1 cellular context compared by ENCODE assay signal in the genomic region with DNA sequence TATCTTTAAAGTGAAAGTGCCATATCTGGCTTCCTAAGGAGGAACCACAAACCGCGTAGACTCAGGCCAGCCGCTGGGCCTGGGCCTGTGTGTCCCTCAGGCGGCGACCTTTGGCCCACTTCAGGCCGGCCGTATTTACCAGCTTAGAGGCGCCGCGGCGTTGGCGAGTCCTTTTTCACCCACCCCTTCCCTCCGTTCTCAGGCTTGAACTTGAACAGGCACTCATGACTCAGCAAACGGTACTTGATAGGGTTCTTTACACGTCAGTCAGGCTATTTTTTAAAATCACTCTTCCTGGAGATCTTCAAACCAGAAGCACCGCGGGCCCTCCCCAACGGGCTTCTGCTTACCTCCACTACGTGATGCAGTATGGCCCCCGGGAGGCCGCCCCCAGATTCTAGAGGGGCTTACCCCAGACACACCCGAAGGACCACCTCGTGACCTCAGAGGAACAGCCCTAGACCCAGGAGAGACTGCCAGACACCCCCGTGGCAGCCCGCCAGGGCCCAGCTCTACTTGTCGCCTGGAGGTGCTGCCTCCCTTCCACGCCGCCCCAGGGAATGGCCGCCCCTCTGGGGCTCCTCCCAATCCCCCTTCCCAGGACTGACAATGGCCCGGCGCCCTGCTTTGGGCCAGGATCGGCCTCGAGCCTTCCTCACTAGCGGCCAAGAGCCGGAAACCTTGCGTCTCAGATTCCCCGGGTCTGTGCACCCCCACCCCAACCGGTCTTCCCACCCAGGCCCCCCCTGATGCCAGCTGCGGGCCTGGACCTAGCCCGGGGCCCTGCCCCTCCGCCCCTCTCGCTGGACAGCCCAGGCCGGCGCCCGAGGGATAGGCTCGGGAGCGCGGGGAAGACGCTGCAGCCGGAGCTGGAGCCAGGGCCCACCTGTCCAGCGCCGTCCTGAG.
A peak's percentile ranks its signal among the peaks of the same experiment; 100 is the strongest.
TF ChIP-seq lines count a peak whose summit lies in the region.

No MANE protein-coding gene starts in this region.

TF ChIP-seq in HepG2, 621 proteins besides CTCF, POLR2A, EP300 and RAD21 (continues in another document):
- TF ChIP-seq ZNF362 (CRISPR knock-in tag; IDR thresholded peaks at IDR 0.05; ENCODE audit: borderline replicate concordance): 0 out of 2 replicates have a peak, but pooled peaks have one; percentile 35
- TF ChIP-seq, protein P1, sequence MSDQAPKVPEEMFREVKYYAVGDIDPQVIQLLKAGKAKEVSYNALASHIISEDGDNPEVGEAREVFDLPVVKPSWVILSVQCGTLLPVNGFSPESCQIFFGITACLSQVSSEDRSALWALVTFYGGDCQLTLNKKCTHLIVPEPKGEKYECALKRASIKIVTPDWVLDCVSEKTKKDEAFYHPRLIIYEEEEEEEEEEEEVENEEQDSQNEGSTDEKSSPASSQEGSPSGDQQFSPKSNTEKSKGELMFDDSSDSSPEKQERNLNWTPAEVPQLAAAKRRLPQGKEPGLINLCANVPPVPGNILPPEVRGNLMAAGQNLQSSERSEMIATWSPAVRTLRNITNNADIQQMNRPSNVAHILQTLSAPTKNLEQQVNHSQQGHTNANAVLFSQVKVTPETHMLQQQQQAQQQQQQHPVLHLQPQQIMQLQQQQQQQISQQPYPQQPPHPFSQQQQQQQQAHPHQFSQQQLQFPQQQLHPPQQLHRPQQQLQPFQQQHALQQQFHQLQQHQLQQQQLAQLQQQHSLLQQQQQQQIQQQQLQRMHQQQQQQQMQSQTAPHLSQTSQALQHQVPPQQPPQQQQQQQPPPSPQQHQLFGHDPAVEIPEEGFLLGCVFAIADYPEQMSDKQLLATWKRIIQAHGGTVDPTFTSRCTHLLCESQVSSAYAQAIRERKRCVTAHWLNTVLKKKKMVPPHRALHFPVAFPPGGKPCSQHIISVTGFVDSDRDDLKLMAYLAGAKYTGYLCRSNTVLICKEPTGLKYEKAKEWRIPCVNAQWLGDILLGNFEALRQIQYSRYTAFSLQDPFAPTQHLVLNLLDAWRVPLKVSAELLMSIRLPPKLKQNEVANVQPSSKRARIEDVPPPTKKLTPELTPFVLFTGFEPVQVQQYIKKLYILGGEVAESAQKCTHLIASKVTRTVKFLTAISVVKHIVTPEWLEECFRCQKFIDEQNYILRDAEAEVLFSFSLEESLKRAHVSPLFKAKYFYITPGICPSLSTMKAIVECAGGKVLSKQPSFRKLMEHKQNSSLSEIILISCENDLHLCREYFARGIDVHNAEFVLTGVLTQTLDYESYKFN (CRISPR knock-in tag; conservative IDR thresholded peaks at IDR 0.05): peak; percentile 68
- TF ChIP-seq HNF1B (CRISPR knock-in tag; IDR thresholded peaks at IDR 0.05): peak; percentile 62; the same call in 1 of the 2 replicates
- TF ChIP-seq CBFB (CRISPR knock-in tag; IDR thresholded peaks at IDR 0.05): peak; percentile 38; the same call in 1 of the 2 replicates
- TF ChIP-seq ZUFSP (CRISPR knock-in tag; IDR thresholded peaks at IDR 0.05; ENCODE audit: borderline replicate concordance): no peak
- TF ChIP-seq, protein P2, sequence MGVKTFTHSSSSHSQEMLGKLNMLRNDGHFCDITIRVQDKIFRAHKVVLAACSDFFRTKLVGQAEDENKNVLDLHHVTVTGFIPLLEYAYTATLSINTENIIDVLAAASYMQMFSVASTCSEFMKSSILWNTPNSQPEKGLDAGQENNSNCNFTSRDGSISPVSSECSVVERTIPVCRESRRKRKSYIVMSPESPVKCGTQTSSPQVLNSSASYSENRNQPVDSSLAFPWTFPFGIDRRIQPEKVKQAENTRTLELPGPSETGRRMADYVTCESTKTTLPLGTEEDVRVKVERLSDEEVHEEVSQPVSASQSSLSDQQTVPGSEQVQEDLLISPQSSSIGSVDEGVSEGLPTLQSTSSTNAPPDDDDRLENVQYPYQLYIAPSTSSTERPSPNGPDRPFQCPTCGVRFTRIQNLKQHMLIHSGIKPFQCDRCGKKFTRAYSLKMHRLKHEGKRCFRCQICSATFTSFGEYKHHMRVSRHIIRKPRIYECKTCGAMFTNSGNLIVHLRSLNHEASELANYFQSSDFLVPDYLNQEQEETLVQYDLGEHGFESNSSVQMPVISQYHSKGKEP (CRISPR knock-in tag; IDR thresholded peaks at IDR 0.05): no peak
- TF ChIP-seq ZFP91 (CRISPR knock-in tag; IDR thresholded peaks at IDR 0.05; ENCODE audit: borderline replicate concordance): peak; percentile 36; the same call in 1 of the 2 replicates
- peak; percentile 97 for TF ChIP-seq HNF4G (IDR thresholded peaks at IDR 0.05; ENCODE audit: borderline replicate concordance, low read depth, low read length)
- TF ChIP-seq HNF4G (CRISPR knock-in tag; IDR thresholded peaks at IDR 0.05; ENCODE audit: borderline replicate concordance, low read depth): no peak
- peak; percentile 74 for TF ChIP-seq ZMYM3 (CRISPR knock-in tag; IDR thresholded peaks at IDR 0.05)
- peak; percentile 76 for TF ChIP-seq ZNF205 (CRISPR knock-in tag; IDR thresholded peaks at IDR 0.05)
- peak; percentile 15; the same call in 1 of the 2 replicates for TF ChIP-seq ETV5 (CRISPR knock-in tag; IDR thresholded peaks at IDR 0.05; ENCODE audit: borderline replicate concordance)
- no peak for TF ChIP-seq SOX6 (IDR thresholded peaks at IDR 0.05)
- peak; percentile 45; the same call in 1 of the 2 replicates for TF ChIP-seq SOX6 (CRISPR knock-in tag; IDR thresholded peaks at IDR 0.05)
- TF ChIP-seq LCORL (IDR thresholded peaks at IDR 0.05): no peak
- TF ChIP-seq LCORL (CRISPR knock-in tag; IDR thresholded peaks at IDR 0.05): peak; percentile 61; the same call in 1 of the 2 replicates
- no peak for TF ChIP-seq LRRFIP1 (CRISPR knock-in tag; conservative IDR thresholded peaks at IDR 0.05)
- peak; percentile 61 for TF ChIP-seq MAX (IDR thresholded peaks at IDR 0.05)
- no peak for TF ChIP-seq ZSCAN30 (CRISPR knock-in tag; IDR thresholded peaks at IDR 0.05)
- TF ChIP-seq REPIN1 (CRISPR knock-in tag; IDR thresholded peaks at IDR 0.05; ENCODE audit: borderline replicate concordance, low read depth): peak; percentile 28; the same call in 1 of the 2 replicates
- TF ChIP-seq ZNF143 (CRISPR knock-in tag; IDR thresholded peaks at IDR 0.05): no peak
- TF ChIP-seq ZNF101 (CRISPR knock-in tag; IDR thresholded peaks at IDR 0.05; ENCODE audit: borderline replicate concordance, low read depth): no peak
- TF ChIP-seq, protein P3, sequence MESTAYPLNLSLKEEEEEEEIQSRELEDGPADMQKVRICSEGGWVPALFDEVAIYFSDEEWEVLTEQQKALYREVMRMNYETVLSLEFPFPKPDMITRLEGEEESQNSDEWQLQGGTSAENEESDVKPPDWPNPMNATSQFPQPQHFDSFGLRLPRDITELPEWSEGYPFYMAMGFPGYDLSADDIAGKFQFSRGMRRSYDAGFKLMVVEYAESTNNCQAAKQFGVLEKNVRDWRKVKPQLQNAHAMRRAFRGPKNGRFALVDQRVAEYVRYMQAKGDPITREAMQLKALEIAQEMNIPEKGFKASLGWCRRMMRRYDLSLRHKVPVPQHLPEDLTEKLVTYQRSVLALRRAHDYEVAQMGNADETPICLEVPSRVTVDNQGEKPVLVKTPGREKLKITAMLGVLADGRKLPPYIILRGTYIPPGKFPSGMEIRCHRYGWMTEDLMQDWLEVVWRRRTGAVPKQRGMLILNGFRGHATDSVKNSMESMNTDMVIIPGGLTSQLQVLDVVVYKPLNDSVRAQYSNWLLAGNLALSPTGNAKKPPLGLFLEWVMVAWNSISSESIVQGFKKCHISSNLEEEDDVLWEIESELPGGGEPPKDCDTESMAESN (CRISPR knock-in tag; conservative IDR thresholded peaks at IDR 0.05): peak; percentile 99
- no peak for TF ChIP-seq SMYD3 (CRISPR knock-in tag; IDR thresholded peaks at IDR 0.05)
- TF ChIP-seq GABPB1 (CRISPR knock-in tag; IDR thresholded peaks at IDR 0.05): peak; percentile 48; the same call in 1 of the 2 replicates
- no peak for TF ChIP-seq MBD4 (IDR thresholded peaks at IDR 0.05; ENCODE audit: borderline replicate concordance, low read length)
- no peak for TF ChIP-seq SOX13 (IDR thresholded peaks at IDR 0.05)
- peak in 1 of 2 experiments; percentile 68; a peak in 2 of 4 replicates for TF ChIP-seq SOX13 (CRISPR knock-in tag; conservative IDR thresholded peaks at IDR 0.05 in 1 of 2, IDR thresholded peaks at IDR 0.05 in 1 of 2)
- peak; percentile 25; the same call in 1 of the 2 replicates for TF ChIP-seq ZFP1 (CRISPR knock-in tag; IDR thresholded peaks at IDR 0.05)
- peak; percentile 47 for TF ChIP-seq TEAD3 (CRISPR knock-in tag; optimal IDR thresholded peaks at IDR 0.05; ENCODE audit: borderline replicate concordance)
- no peak for TF ChIP-seq ZNF766 (CRISPR knock-in tag; IDR thresholded peaks at IDR 0.05; ENCODE audit: borderline replicate concordance)
- peak; percentile 41; the same call in 1 of the 2 replicates for TF ChIP-seq POGZ (CRISPR knock-in tag; IDR thresholded peaks at IDR 0.05)
- TF ChIP-seq ZMYM4 (CRISPR knock-in tag; IDR thresholded peaks at IDR 0.05): peak; percentile 63; the same call in 1 of the 2 replicates
- peak; percentile 95 for TF ChIP-seq MAFG (CRISPR knock-in tag; IDR thresholded peaks at IDR 0.05)
- TF ChIP-seq PREB (CRISPR knock-in tag; IDR thresholded peaks at IDR 0.05): no peak
- TF ChIP-seq FOSL2 (CRISPR knock-in tag; IDR thresholded peaks at IDR 0.05): peak; percentile 75
- no peak for TF ChIP-seq CEBPB (IDR thresholded peaks at IDR 0.05; ENCODE audit: borderline replicate concordance, low read depth, low read length)
- peak; percentile 32; the same call in 1 of the 2 replicates for TF ChIP-seq CREM (IDR thresholded peaks at IDR 0.05)
- no peak for TF ChIP-seq CREM (CRISPR knock-in tag; IDR thresholded peaks at IDR 0.05)
- no peak for TF ChIP-seq ZNF781 (CRISPR knock-in tag; IDR thresholded peaks at IDR 0.05; ENCODE audit: borderline replicate concordance, not compliant biosample characterization)
- TF ChIP-seq TOE1 (CRISPR knock-in tag; IDR thresholded peaks at IDR 0.05): no peak
